Comparison of ENCODE assay signal across 21 cellular contexts in the genomic region with DNA sequence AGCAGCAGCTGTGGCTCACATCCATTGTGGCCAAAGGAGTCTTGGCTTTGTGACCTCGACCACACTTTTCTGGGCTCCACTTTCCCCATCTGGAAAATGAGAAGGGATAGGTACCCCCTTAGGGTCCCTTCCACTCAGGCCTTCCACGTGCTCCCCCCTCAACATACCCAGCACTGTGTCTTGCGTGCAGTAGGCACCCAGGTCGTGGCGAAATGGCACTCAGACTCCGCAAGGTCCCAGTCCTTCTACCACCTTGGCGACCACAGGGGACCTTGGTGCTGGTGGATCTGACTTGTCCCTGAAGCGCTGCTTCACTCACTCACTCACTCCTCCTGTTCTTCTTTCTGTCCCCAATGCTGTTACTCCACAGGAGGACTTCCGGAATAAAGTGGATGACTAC. TPM values are rescaled to one million over a fixed set of nuclear protein-coding genes. Genes with fewer than 3 reads are reported as not detected.
"Had no signal": no experiment of that assay in that cellular context is flagged by ENCODE, and none has a peak within 500 bp of the region (broad histone marks: within the 10 kb centered on the region; RNA-seq: fewer than 3 reads in every experiment).

No MANE protein-coding gene starts in this region.

- H3K27ac Mint-ChIP-seq: memory B cell; nephron; stimulated activated memory B cell treated with anti-CD40 and anti-IgM and Interleukin-4, amounts not matched to agents 10 μg/mL and 1 μg/mL and 100 μg/mL, for 72 hours; type B pancreatic cell had no signal

- DNase-seq: cortex of kidney; dorsolateral prefrontal cortex; effector CD4-positive, alpha-beta T cell; gastrocnemius medialis; kidney; nucleus accumbens; sigmoid colon; stimulated activated CD4-positive, alpha-beta T cell treated with anti-CD3 and anti-CD28 coated beads, Interleukin-2, amount 100 ng/mL, for 24 hours; stimulated activated CD4-positive, alpha-beta T cell treated with anti-CD3 and anti-CD28 coated beads, Interleukin-4, amount 100 ng/mL, for 24 hours; stimulated activated naive CD8-positive, alpha-beta T cell treated with anti-CD3 and anti-CD28 coated beads, Interleukin-15, Interleukin-2, amounts not matched to agents 100 U/mL and 50 U/mL, for 24 hours; substantia nigra; testis; tibial artery had no signal

- FAIRE-seq: kidney had no signal

- H3K9me3 Mint-ChIP-seq: memory B cell; nephron; stimulated activated memory B cell treated with anti-CD40 and anti-IgM and Interleukin-4, amounts not matched to agents 10 μg/mL and 1 μg/mL and 100 μg/mL, for 72 hours; type B pancreatic cell had no signal

- H3K27me3 Mint-ChIP-seq: memory B cell; stimulated activated memory B cell treated with anti-CD40 and anti-IgM and Interleukin-4, amounts not matched to agents 10 μg/mL and 1 μg/mL and 100 μg/mL, for 72 hours; type B pancreatic cell had no signal

- ATAC-seq: gastrocnemius medialis; left lobe of liver; stimulated activated memory B cell treated with anti-CD40 and anti-IgM and Interleukin-4, amounts not matched to agents 10 μg/mL and 1 μg/mL and 100 μg/mL, for 72 hours; stimulated activated naive CD8-positive, alpha-beta T cell treated with anti-CD3 and anti-CD28 coated beads, Interleukin-15, Interleukin-2, amounts not matched to agents 100 U/mL and 50 U/mL, for 24 hours had no signal

- H3K27ac ChIP-seq: gastrocnemius medialis, prostate gland, right atrium auricular region, sigmoid colon, testis, tibial artery had no signal

- H3K4me3 Mint-ChIP-seq: memory B cell; nephron; stimulated activated memory B cell treated with anti-CD40 and anti-IgM and Interleukin-4, amounts not matched to agents 10 μg/mL and 1 μg/mL and 100 μg/mL, for 72 hours; type B pancreatic cell had no signal

- H3K4me1 Mint-ChIP-seq: nephron; stimulated activated memory B cell treated with anti-CD40 and anti-IgM and Interleukin-4, amounts not matched to agents 10 μg/mL and 1 μg/mL and 100 μg/mL, for 72 hours had no signal

RNA-seq across cellular contexts. Expression of a gene that starts 59.2 kb away (rescaled TPM):
- total RNA-seq: osteocyte had no signal
